Comparison of ENCODE assay signal across 10 cellular contexts in genomic region chr22:17922925-17923898, GRCh38.
DNase-seq lines count a peak whose midpoint lies in the region; ATAC-seq and TF ChIP-seq lines count a peak whose summit lies in the region.
"Had no signal": no experiment of that assay in that cellular context is flagged by ENCODE, and none has a peak within 500 bp of the region (broad histone marks: within the 10 kb centered on the region; RNA-seq: fewer than 3 reads in every experiment).

No MANE protein-coding gene starts in this region.

- H3K27ac Mint-ChIP-seq in nephron, result peak overlapping the region in 2 of 3 experiments; percentile 90 to 91
- H3K27ac Mint-ChIP-seq in activated T-helper 1 cell treated with anti-CD3 and anti-CD28 coated beads, Interleukin-12 subunit alpha, Interleukin-12 subunit beta, Interleukin-2, Interleukin-4 antibody, amounts not matched to agents 30 ng/mL and 10 ng/mL and 1 ng/mL, durations not matched to agents 14 hours and 24 hours and 36 hours, result no peak overlapping the region

- no peaks in the 10 kb centered on the region for H3K9me3 Mint-ChIP-seq in nephron
- H3K9me3 Mint-ChIP-seq in activated T-helper 1 cell treated with anti-CD3 and anti-CD28 coated beads, Interleukin-12 subunit alpha, Interleukin-12 subunit beta, Interleukin-2, Interleukin-4 antibody, amounts not matched to agents 30 ng/mL and 10 ng/mL and 1 ng/mL, durations not matched to agents 14 hours and 24 hours and 36 hours, result no peaks in the 10 kb centered on the region

- no peaks in the 10 kb centered on the region for H3K27me3 Mint-ChIP-seq in nephron (ENCODE audit: low read depth)
- no peaks in the 10 kb centered on the region for H3K27me3 Mint-ChIP-seq in activated T-helper 1 cell treated with anti-CD3 and anti-CD28 coated beads, Interleukin-12 subunit alpha, Interleukin-12 subunit beta, Interleukin-2, Interleukin-4 antibody, amounts not matched to agents 30 ng/mL and 10 ng/mL and 1 ng/mL, durations not matched to agents 14 hours and 24 hours and 36 hours (ENCODE audit: insufficient read depth)

- intact Hi-C loops in activated T-helper 1 cell treated with anti-CD3 and anti-CD28 coated beads, Interleukin-12 subunit alpha, Interleukin-12 subunit beta, Interleukin-2, Interleukin-4 antibody, amounts not matched to agents 30 ng/mL and 10 ng/mL and 1 ng/mL, durations not matched to agents 14 hours and 24 hours and 36 hours (cut with micrococcal nuclease), result no loop called here

- peak overlapping the region in 2 of 3 experiments; percentile 26 to 31 for H3K4me3 Mint-ChIP-seq in nephron
- H3K4me3 Mint-ChIP-seq in activated T-helper 1 cell treated with anti-CD3 and anti-CD28 coated beads, Interleukin-12 subunit alpha, Interleukin-12 subunit beta, Interleukin-2, Interleukin-4 antibody, amounts not matched to agents 30 ng/mL and 10 ng/mL and 1 ng/mL, durations not matched to agents 14 hours and 24 hours and 36 hours, result no peak overlapping the region

- no peak for TF ChIP-seq CTCF in AG09319 (IDR thresholded peaks at IDR 0.05; ENCODE audit: low read depth, low read length)
- TF ChIP-seq CTCF in epithelial cell of proximal tubule (conservative IDR thresholded peaks at IDR 0.05; ENCODE audit: low read depth, low read length), result no peak
- no peak for TF ChIP-seq CTCF in nephron (IDR thresholded peaks at IDR 0.05; ENCODE audit: unreplicated experiment in 3 of 3)

- DNase-seq in AG09319 (ENCODE audit: extremely low read depth, low read depth) (peak; percentile 74), NCI-H446 treated with DMSO at 0.1 percent for 48 hours (lab: John Stamatoyannopoulos, UW) (peak; percentile 91), epithelial cell of proximal tubule (ENCODE audit: low read depth) (peak; percentile 79), NCI-H345 treated with DMSO at 0.1 percent for 48 hours (lab: John Stamatoyannopoulos, UW; ENCODE audit: unreplicated experiment) (no peak)
- DNase-seq in activated T-helper 1 cell treated with anti-CD3 and anti-CD28 coated beads, Interleukin-12 subunit alpha, Interleukin-12 subunit beta, Interleukin-2, Interleukin-4 antibody, amounts not matched to agents 30 ng/mL and 10 ng/mL and 1 ng/mL, durations not matched to agents 14 hours and 24 hours and 36 hours (ENCODE audit: low spot score), result no peak
- DNase-seq: DMS53, transverse colon had no signal

- H3K4me1 Mint-ChIP-seq in nephron, result peaks cover 88% of the 10 kb centered on the region
- H3K4me1 Mint-ChIP-seq in activated T-helper 1 cell treated with anti-CD3 and anti-CD28 coated beads, Interleukin-12 subunit alpha, Interleukin-12 subunit beta, Interleukin-2, Interleukin-4 antibody, amounts not matched to agents 30 ng/mL and 10 ng/mL and 1 ng/mL, durations not matched to agents 14 hours and 24 hours and 36 hours (ENCODE audit: low read depth), result peaks cover 13% of the 10 kb centered on the region

- no peak overlapping the region for H3K4me3 ChIP-seq in epithelial cell of proximal tubule (ENCODE audit: low read depth, low read length)
- H3K4me3 ChIP-seq: transverse colon had no signal

- H3K36me3 Mint-ChIP-seq in nephron (ENCODE audit: low read depth), result no peaks in the 10 kb centered on the region
- no peaks in the 10 kb centered on the region for H3K36me3 Mint-ChIP-seq in activated T-helper 1 cell treated with anti-CD3 and anti-CD28 coated beads, Interleukin-12 subunit alpha, Interleukin-12 subunit beta, Interleukin-2, Interleukin-4 antibody, amounts not matched to agents 30 ng/mL and 10 ng/mL and 1 ng/mL, durations not matched to agents 14 hours and 24 hours and 36 hours (ENCODE audit: low read depth)

- no peak for ATAC-seq in HG03196 (IDR thresholded peaks at IDR 0.05; ENCODE audit: unreplicated experiment)
- ATAC-seq in HG02623 (IDR thresholded peaks at IDR 0.05; ENCODE audit: unreplicated experiment), result no peak

Comparison
In these comparisons a context has a peak if more than half of its experiments do, and no peak if none do; other contexts are left out.
1. DNase-seq: peak in AG09319 (single experiment), NCI-H446 treated with DMSO at 0.1 percent for 48 hours (single experiment) and epithelial cell of proximal tubule (single experiment); none in NCI-H345 treated with DMSO at 0.1 percent for 48 hours (single experiment) and activated T-helper 1 cell treated with anti-CD3 and anti-CD28 coated beads, Interleukin-12 subunit alpha, Interleukin-12 subunit beta, Interleukin-2, Interleukin-4 antibody, amounts not matched to agents 30 ng/mL and 10 ng/mL and 1 ng/mL, durations not matched to agents 14 hours and 24 hours and 36 hours (single experiment).